ENCODE assay signal across 30 cellular contexts in genomic region chr2:66377832-66378231, GRCh38. TPM values are rescaled to one million over a fixed set of nuclear protein-coding genes. Genes with fewer than 3 reads are reported as not detected.
A peak's percentile ranks its signal among the peaks of the same experiment; 100 is the strongest.
DNase-seq lines count a peak whose midpoint lies in the region; ATAC-seq, FAIRE-seq and TF ChIP-seq lines count a peak whose summit lies in the region.
"Had no signal": no experiment of that assay in that cellular context is flagged by ENCODE, and none has a peak within 500 bp of the region (broad histone marks: within the 10 kb centered on the region; RNA-seq: fewer than 3 reads in every experiment).

No MANE protein-coding gene starts in this region.

- no peak overlapping the region for H2AFZ ChIP-seq in K562 (ENCODE audit: low read depth, low read length)

- no peak overlapping the region for H3K9ac ChIP-seq in K562 (ENCODE audit: insufficient read depth in 1 of 2, low read depth in 2 of 2, low read length in 2 of 2)
- H3K9ac ChIP-seq: BLaER1; BLaER1 treated with 17β-estradiol and CSF1 and Interleukin-3, amounts not matched to agents 10 nM and 100 nM had no signal

- TF ChIP-seq POLR2A in K562 (conservative IDR thresholded peaks at IDR 0.05), result no peak

- H3K4me1 ChIP-seq in K562 (replicated peaks in 1 of 2; ENCODE audit: control insufficient read depth in 2 of 2, insufficient read depth in 2 of 2, low read length in 2 of 2), result no peaks in the 10 kb centered on the region
- H3K4me1 ChIP-seq: A549; BE2C; BLaER1; BLaER1 treated with 17β-estradiol and CSF1 and Interleukin-3, amounts not matched to agents 10 nM and 100 nM; Caco-2 had no signal

- WGBS in K562 (ENCODE audit: insufficient coverage, low coverage, missing lambda C conversion rate), result 3% methylated on average over 6 of the region's 6 CpGs

- POLR2A ChIA-PET in K562 (lab: Yijun Ruan, JAX), result interaction anchor here (0.8 kb wide), 1 partner anchor 58 kb away, joined by 3 read pairs; no protein-coding TSS in a partner anchor

- CTCF ChIA-PET in K562 (lab: Yijun Ruan, JAX; ENCODE audit: low intra/inter-chr PET ratio), result no interaction called here

- H3K4me3 ChIP-seq in K562, result no peak overlapping the region
- H3K4me3 ChIP-seq: A549; BLaER1; BLaER1 treated with 17β-estradiol and CSF1 and Interleukin-3, amounts not matched to agents 10 nM and 100 nM had no signal

- ATAC-seq in K562 (no peak), GM18519 (IDR thresholded peaks at IDR 0.05; ENCODE audit: low FRiP score, unreplicated experiment) (no peak)
- ATAC-seq: A549; CD8-positive, alpha-beta T cell had no signal

- FAIRE-seq in K562 (lab: Jason Lieb, UNC), result no peak
- FAIRE-seq: A204.1, A549, D721Med had no signal

- H3K27ac ChIP-seq in K562 (ENCODE audit: extremely low read depth, low read depth, low read length), result no peak overlapping the region
- H3K27ac ChIP-seq: 22Rv1; A549; BLaER1; BLaER1 treated with 17β-estradiol and CSF1 and Interleukin-3, amounts not matched to agents 10 nM and 100 nM; C4-2B had no signal

- peaks cover 6 to 11% of the 10 kb centered on the region in 2 experiments; a peak in 3 of 5 replicates for H3K27me3 ChIP-seq in K562 (ENCODE audit: control insufficient read depth in 2 of 2, insufficient read depth in 2 of 2, low read length in 2 of 2)
- H3K27me3 ChIP-seq: BE2C; BLaER1; BLaER1 treated with 17β-estradiol and CSF1 and Interleukin-3, amounts not matched to agents 10 nM and 100 nM had no signal

- no peak for DNase-seq in K562 (ENCODE audit: extremely low read depth in 1 of 4, low spot score in 3 of 4)
- DNase-seq: 8988T; ACHN; AML-193; BE2C; C1 segment of cervical spinal cord; Caco-2; Calu3; CD4-positive, alpha-beta memory T cell; CD4-positive, alpha-beta T cell; CD4-positive, CD25-positive, alpha-beta regulatory T cell; CD8-positive, alpha-beta memory T cell; CD8-positive, alpha-beta T cell; COR-L47; DMS 273 treated with DMSO at 0.1 percent for 48 hours; DMS153; DMS53; DMS79; DMS79 treated with DMSO at 0.1 percent for 48 hours; DND-41; EL had no signal

- H3K9me1 ChIP-seq in K562 (ENCODE audit: control insufficient read depth, insufficient read depth, low read length), result no peaks in the 10 kb centered on the region

- no peak for TF ChIP-seq EP300 in K562 (IDR thresholded peaks at IDR 0.05; ENCODE audit: low read length)

- no peak overlapping the region for H3K4me2 ChIP-seq in K562 (ENCODE audit: insufficient read depth, low read length)
- H3K4me2 ChIP-seq: A549; BLaER1; BLaER1 treated with 17β-estradiol and CSF1 and Interleukin-3, amounts not matched to agents 10 nM and 100 nM had no signal

- H3K36me3 ChIP-seq in K562 (ENCODE audit: control insufficient read depth, insufficient read depth, low read length), result no peaks in the 10 kb centered on the region
- H3K36me3 ChIP-seq: BE2C; BLaER1; BLaER1 treated with 17β-estradiol and CSF1 and Interleukin-3, amounts not matched to agents 10 nM and 100 nM had no signal

- TF ChIP-seq RAD21 in K562 (CRISPR knock-in tag; conservative IDR thresholded peaks at IDR 0.05 in 1 of 2, IDR thresholded peaks at IDR 0.05 in 1 of 2), result no peak

- H3K79me2 ChIP-seq in K562 (ENCODE audit: control insufficient read depth, insufficient read depth, low read length), result no peaks in the 10 kb centered on the region

- no TSS peak for BruUV-seq in K562 (replicated peaks; lab: Mats Ljungman, UMichigan)

- H3K9me3 ChIP-seq in K562 (replicated peaks; ENCODE audit: control insufficient read depth, insufficient read depth, low read depth, low read length), result no peaks in the 10 kb centered on the region
- H3K9me3 ChIP-seq: A549; BE2C; BLaER1; BLaER1 treated with 17β-estradiol and CSF1 and Interleukin-3, amounts not matched to agents 10 nM and 100 nM; Caco-2 had no signal

- H4K20me1 ChIP-seq in K562 (replicated peaks; ENCODE audit: control insufficient read depth, insufficient read depth, low read length), result no peaks in the 10 kb centered on the region
- H4K20me1 ChIP-seq: BLaER1; BLaER1 treated with 17β-estradiol and CSF1 and Interleukin-3, amounts not matched to agents 10 nM and 100 nM had no signal

- intact Hi-C loops in K562 (cut with micrococcal nuclease), result no loop called here

- no peak for TF ChIP-seq CTCF in K562 (IDR thresholded peaks at IDR 0.05 in 2 of 3, conservative IDR thresholded peaks at IDR 0.05 in 1 of 3; ENCODE audit: insufficient read depth in 2 of 3, low read depth in 1 of 3, low read length in 3 of 3)

- in situ Hi-C loops in K562 (cut with MboI), result no loop called here

TF ChIP-seq in K562, 482 proteins besides CTCF, POLR2A, EP300 and RAD21:
- TF ChIP-seq ZNF384 (IDR thresholded peaks at IDR 0.05; ENCODE audit: low read depth, low read length) (peak; percentile 79), MCM3 (IDR thresholded peaks at IDR 0.05) (no peak), EGR1 (conservative IDR thresholded peaks at IDR 0.05) (peak; percentile 84)

RNA-seq across cellular contexts. Expression of gene MEIS1, which starts 57.1 kb away (rescaled TPM):
- 13.6 and 52.6 TPM in 2 replicates for total RNA-seq in K562 (2011; cell fraction: chromatin; rRNA removed; ENCODE audit: low replicate concordance)
- 11.7 and 15.3 TPM in 2 replicates for total RNA-seq in K562 (2011; cell fraction: nucleolus; rRNA removed)
- 23.2 and 31.9 TPM in 2 replicates for total RNA-seq in K562 (2011; cell fraction: nucleoplasm; rRNA removed)
- total RNA-seq in K562 (2014; rRNA removed) (5.6 and 7.1 TPM in 2 replicates), K562 (2014; rRNA removed; fragmentation: Illumina TruSeq; extraction: Trizol) (5.9 and 8.0 TPM in 2 replicates), K562 (2015; rRNA removed; fragmentation: Illumina TruSeq; extraction: Trizol) (7.1 and 7.5 TPM in 2 replicates), K562 (2021) (8.7 and 9.0 TPM in 2 replicates)
- polyA plus RNA-seq in K562 (2011; rRNA removed) (4.7 and 6.7 TPM in 2 replicates), K562 (2014; fragmentation: Illumina TruSeq; extraction: Trizol) (3.5 and 3.9 TPM in 2 replicates), K562 (2014; fragmentation: Nextera tagmentation; extraction: Ambion mirVana) (1 to 10 TPM; 2.3 to 6.7 TPM), K562 (2014; rRNA removed) (4.7 and 8.1 TPM in 2 replicates)
- 3.0 and 4.7 TPM in 2 replicates for polyA plus RNA-seq in K562 (2011; cell fraction: cytosol; rRNA removed)
- polyA plus RNA-seq in K562 (2011; cell fraction: nucleus; rRNA removed), result 13.1 and 17.8 TPM in 2 replicates
- polyA plus RNA-seq in K562 (2012), result 4.0 and 4.8 TPM in 2 replicates
- polyA minus RNA-seq in K562 (2011; rRNA and poly(A)+ RNA removed), result 18.2 and 28.5 TPM in 2 replicates
- polyA minus RNA-seq in K562 (2011; cell fraction: cytosol; rRNA and poly(A)+ RNA removed), result 4.7 and 5.2 TPM in 2 replicates
- 19.8 and 25.3 TPM in 2 replicates for polyA minus RNA-seq in K562 (2011; cell fraction: nucleus; rRNA and poly(A)+ RNA removed)
- total RNA-seq: B cell; CD4-positive, alpha-beta memory T cell; CD4-positive, alpha-beta T cell; CD8-positive, alpha-beta memory T cell; CD8-positive, alpha-beta T cell had no signal
- polyA plus RNA-seq: CD4-positive, alpha-beta memory T cell; CD4-positive, CD25-positive, alpha-beta regulatory T cell; CD8-positive, alpha-beta memory T cell had no signal
